Comparison of ENCODE assay signal across 22 cellular contexts in the genomic region with DNA sequence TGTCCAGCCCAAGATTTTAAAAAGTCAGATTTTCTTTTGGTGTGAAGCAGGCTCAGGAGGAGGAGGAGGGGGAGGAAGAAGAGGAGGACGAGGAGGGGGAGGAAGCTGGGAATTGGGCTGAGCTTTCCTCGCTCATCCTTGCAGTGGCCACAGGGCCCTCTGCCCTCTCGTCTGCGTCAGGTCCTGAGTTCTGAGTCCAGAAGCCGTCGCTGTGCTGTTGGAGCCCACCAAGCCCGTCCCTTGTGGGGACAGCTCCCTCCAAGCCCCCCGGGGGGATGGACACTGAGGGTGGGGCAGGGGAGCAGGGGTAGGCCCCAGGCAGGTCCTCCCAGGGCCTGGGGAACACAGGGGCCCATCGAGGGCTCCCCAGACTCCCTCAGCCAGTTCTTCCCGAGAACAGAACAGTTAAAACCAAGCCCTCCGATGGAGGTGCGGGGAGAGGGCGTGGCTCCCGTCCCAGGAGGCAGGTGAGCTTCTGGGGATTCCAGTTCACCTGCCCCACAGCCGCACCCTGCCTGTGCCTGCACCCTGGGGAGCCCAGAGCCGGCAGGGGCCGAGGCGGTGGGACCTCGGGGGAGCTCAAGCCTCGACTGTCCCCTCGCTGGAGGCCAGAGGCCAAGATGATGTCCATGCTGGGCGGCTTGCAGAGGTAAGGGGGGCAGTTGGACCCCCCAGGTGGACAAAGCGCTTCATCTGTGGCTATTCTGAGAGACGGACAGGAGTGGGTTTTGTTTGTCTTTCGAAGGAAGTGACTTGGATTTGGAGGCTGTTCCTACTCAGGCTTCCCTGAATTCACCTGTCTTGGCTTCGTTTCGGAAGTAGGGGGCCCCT. TPM values are rescaled to one million over a fixed set of nuclear protein-coding genes. Genes with fewer than 3 reads are reported as not detected.
DNase-seq lines count a peak whose midpoint lies in the region; ATAC-seq and TF ChIP-seq lines count a peak whose summit lies in the region.
"Had no signal": no experiment of that assay in that cellular context is flagged by ENCODE, and none has a peak within 500 bp of the region (broad histone marks: within the 10 kb centered on the region; RNA-seq: fewer than 3 reads in every experiment).

TSS of gene GAL3ST2 (plus strand) at position 487 of the 831 bp plus-strand sequence. CDS start at position 621, 134 bp downstream.

- peak; percentile 13 for DNase-seq in 8988T
- DNase-seq in D341Med (ENCODE audit: low spot score) = peak; percentile 17
- no peak for DNase-seq in T-helper 17 cell
- DNase-seq in mesendoderm = no peak
- no peak for DNase-seq in NCI-H524 treated with DMSO at 0.1 percent for 48 hours (lab: John Stamatoyannopoulos, UW)
- no peak for DNase-seq in activated CD8-positive, alpha-beta T cell treated with anti-CD3 and anti-CD28 coated beads, Interleukin-2, amount 10 ng/mL, durations not matched to agents 7 days and 5 days
- no peak for DNase-seq in RWPE1 (ENCODE audit: low spot score)
- DNase-seq in NCI-H146 (lab: John Stamatoyannopoulos, UW) = no peak
- DNase-seq: activated CD4-positive, alpha-beta T cell treated with anti-CD3 and anti-CD28 coated beads, Interleukin-2, amount 50 U/mL, for 4 hours; brain microvascular endothelial cell; dermis blood vessel endothelial cell; HFFc6; NCI-H1436 treated with DMSO at 0.1 percent for 48 hours; RPMI8226; stimulated activated CD4-positive, alpha-beta T cell treated with anti-CD3 and anti-CD28 coated beads, Interleukin-4, amount 100 ng/mL, for 1 hour; SW 1271 had no signal

- no peak within 1 kb of the TSS for H3K4ac ChIP-seq in mesendoderm (ENCODE audit: low read depth, low read length)

- peaks cover 4% of the 10 kb centered on the region for H3K4me1 ChIP-seq in mesendoderm (ENCODE audit: control insufficient read depth, low read depth, low read length)

- H3K36me3 ChIP-seq in mesendoderm (ENCODE audit: control insufficient read depth, insufficient read depth, low read length) = no peaks in the 10 kb centered on the region
- H3K36me3 ChIP-seq: brain microvascular endothelial cell, left lung had no signal

- peaks cover 7% of the 10 kb centered on the region for H3K9me3 Mint-ChIP-seq in activated CD8-positive, alpha-beta T cell treated with anti-CD3 and anti-CD28 coated beads, Interleukin-2, amount 10 ng/mL, durations not matched to agents 7 days and 5 days (ENCODE audit: insufficient read depth)

- no peaks in the 10 kb centered on the region for H3K36me3 Mint-ChIP-seq in T-helper 17 cell (ENCODE audit: low read depth)
- no peaks in the 10 kb centered on the region for H3K36me3 Mint-ChIP-seq in activated CD8-positive, alpha-beta T cell treated with anti-CD3 and anti-CD28 coated beads, Interleukin-2, amount 10 ng/mL, durations not matched to agents 7 days and 5 days (ENCODE audit: low read depth)

- H3K27ac ChIP-seq in mesendoderm (ENCODE audit: low read depth, low read length) = no peak within 1 kb of the TSS
- no peak within 1 kb of the TSS for H3K27ac ChIP-seq in RWPE1
- H3K27ac ChIP-seq: brain microvascular endothelial cell, left lung had no signal

- no peak within 1 kb of the TSS for H2AK5ac ChIP-seq in mesendoderm (ENCODE audit: low read length)

- no peaks in the 10 kb centered on the region for H3K27me3 Mint-ChIP-seq in T-helper 17 cell
- peaks cover 2% of the 10 kb centered on the region for H3K27me3 Mint-ChIP-seq in activated CD8-positive, alpha-beta T cell treated with anti-CD3 and anti-CD28 coated beads, Interleukin-2, amount 10 ng/mL, durations not matched to agents 7 days and 5 days (ENCODE audit: low read depth)

- WGBS in mesendoderm (ENCODE audit: extremely low coverage, insufficient coverage, low lambda C conversion rate) = no CpG with 5 or more reads among the region's 27 CpGs

- no peak within 1 kb of the TSS for H4K8ac ChIP-seq in mesendoderm (ENCODE audit: low read depth, low read length)

- H3K9ac ChIP-seq in mesendoderm (ENCODE audit: low read length) = no peak within 1 kb of the TSS

- H4K5ac ChIP-seq in mesendoderm (ENCODE audit: low read length) = no peak within 1 kb of the TSS

- TF ChIP-seq CTCF in RWPE1 (conservative IDR thresholded peaks at IDR 0.05; ENCODE audit: low read depth) = no peak

- no peaks in the 10 kb centered on the region for H3K27me3 ChIP-seq in mesendoderm (ENCODE audit: insufficient read depth, low read length, poor library complexity)
- H3K27me3 ChIP-seq: brain microvascular endothelial cell had no signal

- no peak within 1 kb of the TSS for H3K18ac ChIP-seq in mesendoderm (ENCODE audit: low read length)

- no peak for ATAC-seq in T-helper 17 cell
- no peak for ATAC-seq in activated CD8-positive, alpha-beta T cell treated with anti-CD3 and anti-CD28 coated beads, Interleukin-2, amount 10 ng/mL, durations not matched to agents 7 days and 5 days
- ATAC-seq: activated naive CD8-positive, alpha-beta T cell treated with anti-CD3 and anti-CD28 coated beads, Interleukin-2, amount 50 U/mL, for 24 hours; left lung had no signal

- peak within 1 kb of the TSS; percentile 56 for H3K56ac ChIP-seq in mesendoderm (ENCODE audit: low read length)

- H2BK120ac ChIP-seq in mesendoderm (ENCODE audit: low read depth, low read length) = no peak within 1 kb of the TSS

- no peak within 1 kb of the TSS for H2BK15ac ChIP-seq in mesendoderm (replicated peaks; ENCODE audit: low read depth)

- no peaks in the 10 kb centered on the region for H3K9me3 ChIP-seq in T-helper 17 cell (ENCODE audit: control insufficient read depth, low read length, poor library complexity, severe bottlenecking)

- H3K23ac ChIP-seq in mesendoderm (ENCODE audit: low read length) = peak within 1 kb of the TSS; percentile 66

- H3K4me3 ChIP-seq in mesendoderm (ENCODE audit: low read length) = no peak within 1 kb of the TSS
- H3K4me3 ChIP-seq: left lung had no signal

- no peaks in the 10 kb centered on the region for H3K79me2 ChIP-seq in mesendoderm (ENCODE audit: control insufficient read depth, insufficient read depth, low read length)

- CTCF ChIA-PET in activated CD8-positive, alpha-beta T cell treated with anti-CD3 and anti-CD28 coated beads, Interleukin-2, amount 10 ng/mL, durations not matched to agents 7 days and 5 days (lab: Charles Lee) = interaction anchor here (1.0 kb wide), 1 partner anchor 11 kb away, joined by 4 read pairs; no protein-coding TSS in a partner anchor
- CTCF ChIA-PET in RWPE1 (lab: Yijun Ruan, JAX) = interaction anchor here (0.7 kb wide), 1 partner anchor 43 kb away, joined by 6 read pairs; no protein-coding TSS in a partner anchor

- no peak within 1 kb of the TSS for H3K4me2 ChIP-seq in mesendoderm (ENCODE audit: low read length)

- H2BK5ac ChIP-seq in mesendoderm (ENCODE audit: low read length) = no peak within 1 kb of the TSS

- peaks cover 9% of the 10 kb centered on the region for H3K4me1 Mint-ChIP-seq in T-helper 17 cell
- H3K4me1 Mint-ChIP-seq in activated CD8-positive, alpha-beta T cell treated with anti-CD3 and anti-CD28 coated beads, Interleukin-2, amount 10 ng/mL, durations not matched to agents 7 days and 5 days (ENCODE audit: low read depth) = peaks cover 7% of the 10 kb centered on the region

- peak within 1 kb of the TSS; percentile 39 for H3K27ac Mint-ChIP-seq in T-helper 17 cell
- H3K27ac Mint-ChIP-seq in activated CD8-positive, alpha-beta T cell treated with anti-CD3 and anti-CD28 coated beads, Interleukin-2, amount 10 ng/mL, durations not matched to agents 7 days and 5 days = no peak within 1 kb of the TSS
- H3K27ac Mint-ChIP-seq: activated T-helper 1 cell treated with anti-CD3 and anti-CD28 coated beads, Interleukin-12 subunit alpha, Interleukin-12 subunit beta, Interleukin-2, Interleukin-4 antibody, amounts not matched to agents 30 ng/mL and 10 ng/mL and 1 ng/mL, durations not matched to agents 14 hours and 24 hours and 36 hours; HFFc6 had no signal

- H3K4me3 Mint-ChIP-seq in T-helper 17 cell = no peak within 1 kb of the TSS
- H3K4me3 Mint-ChIP-seq in activated CD8-positive, alpha-beta T cell treated with anti-CD3 and anti-CD28 coated beads, Interleukin-2, amount 10 ng/mL, durations not matched to agents 7 days and 5 days = no peak within 1 kb of the TSS
- H3K4me3 Mint-ChIP-seq: activated naive CD8-positive, alpha-beta T cell treated with anti-CD3 and anti-CD28 coated beads, Interleukin-2, amount 50 U/mL, for 24 hours; activated T-helper 1 cell treated with anti-CD3 and anti-CD28 coated beads, Interleukin-12 subunit alpha, Interleukin-12 subunit beta, Interleukin-2, Interleukin-4 antibody, amounts not matched to agents 30 ng/mL and 10 ng/mL and 1 ng/mL, durations not matched to agents 14 hours and 24 hours and 36 hours; HFFc6 had no signal

- POLR2A ChIA-PET in activated CD8-positive, alpha-beta T cell treated with anti-CD3 and anti-CD28 coated beads, Interleukin-2, amount 10 ng/mL, durations not matched to agents 7 days and 5 days (lab: Charles Lee) = no interaction called here
- POLR2A ChIA-PET in RWPE1 (lab: Yijun Ruan, JAX; ENCODE audit: low non-redundant PET) = no interaction called here

- no peaks in the 10 kb centered on the region for H3K79me1 ChIP-seq in mesendoderm (ENCODE audit: low read length)

RNA-seq across cellular contexts. Expression of gene GAL3ST2, which starts in this region (rescaled TPM):
- 1 to 10 TPM; 2.2 to 2.4 TPM for total RNA-seq in T-helper 17 cell
- polyA plus RNA-seq in mesendoderm (2013, experiment 1 of 2) = not detected
- polyA plus RNA-seq in mesendoderm (2013, experiment 2 of 2) = 0.04 TPM
- total RNA-seq in activated CD8-positive, alpha-beta T cell treated with anti-CD3 and anti-CD28 coated beads, Interleukin-2, amount 10 ng/mL, durations not matched to agents 7 days and 5 days = under 1 TPM; 0.34 TPM
- total RNA-seq: dermis blood vessel endothelial cell, epithelial cell of proximal tubule, left lung, LHCN-M2, skeletal muscle tissue had no signal

Comparison
In these comparisons a context has a peak if more than half of its experiments do, and no peak if none do; other contexts are left out.
1. DNase-seq: peak in 8988T (single experiment) and D341Med (single experiment); none in T-helper 17 cell (0 of 3), mesendoderm (single experiment), NCI-H524 treated with DMSO at 0.1 percent for 48 hours (single experiment), activated CD8-positive, alpha-beta T cell treated with anti-CD3 and anti-CD28 coated beads, Interleukin-2, amount 10 ng/mL, durations not matched to agents 7 days and 5 days (single experiment), RWPE1 (single experiment) and NCI-H146 (single experiment).